ENCODE assay signal across 13 cellular contexts in genomic region chr11:69721745-69722144, GRCh38. TPM values are rescaled to one million over a fixed set of nuclear protein-coding genes. Genes with fewer than 3 reads are reported as not detected.
DNase-seq lines count a peak whose midpoint lies in the region; ATAC-seq and TF ChIP-seq lines count a peak whose summit lies in the region.
"Had no signal": no experiment of that assay in that cellular context is flagged by ENCODE, and none has a peak within 500 bp of the region (broad histone marks: within the 10 kb centered on the region; RNA-seq: fewer than 3 reads in every experiment).

No MANE protein-coding gene starts in this region.

- no peaks in the 10 kb centered on the region; the same call in 1 of the 2 replicates for H3K27me3 ChIP-seq in BE2C
- no peaks in the 10 kb centered on the region for H3K27me3 ChIP-seq in GM23338 (ENCODE audit: insufficient read depth)
- peaks cover 45% of the 10 kb centered on the region for H3K27me3 ChIP-seq in kidney epithelial cell (ENCODE audit: control insufficient read depth, insufficient read depth, low read length)
- H3K27me3 ChIP-seq in ascending aorta: no peaks in the 10 kb centered on the region
- H3K27me3 ChIP-seq in spleen (replicated peaks in 1 of 7): peaks cover 0 to 99% (median 38%) of the 10 kb centered on the region in 7 donors

- DNase-seq in BE2C (no peak), GM23338 (ENCODE audit: low spot score) (peak; percentile 59), SHP77 treated with DMSO at 0.1 percent for 48 hours (lab: John Stamatoyannopoulos, UW) (peak; percentile 4), kidney epithelial cell (ENCODE audit: low read depth) (no peak), ascending aorta (ENCODE audit: low spot score in 2 of 2) (no peak), NCI-H146 (lab: John Stamatoyannopoulos, UW) (no peak), spleen (no peak)
- DNase-seq: DND-41; foreskin melanocyte; NCI-H2081 treated with DMSO at 0.1 percent for 48 hours; stimulated activated naive CD8-positive, alpha-beta T cell treated with anti-CD3 and anti-CD28 coated beads, Interleukin-15, Interleukin-2, amounts not matched to agents 100 U/mL and 50 U/mL, for 24 hours had no signal

- H3K27ac Mint-ChIP-seq in GM23338: no peak overlapping the region

- H3K36me3 Mint-ChIP-seq in GM23338 (ENCODE audit: low read depth): no peaks in the 10 kb centered on the region

- WGBS in spleen, 5 donors: 31 to 43% (median 38%) methylated on average over 9 of the region's 9 CpGs

- no peak overlapping the region for H3K4me2 ChIP-seq in GM23338

- ATAC-seq in GM23338: peak; percentile 57
- ATAC-seq in HG03442 (IDR thresholded peaks at IDR 0.05; ENCODE audit: unreplicated experiment): no peak
- ATAC-seq: stimulated activated naive CD8-positive, alpha-beta T cell treated with anti-CD3 and anti-CD28 coated beads, Interleukin-15, Interleukin-2, amounts not matched to agents 100 U/mL and 50 U/mL, for 24 hours had no signal

- H3K27me3 Mint-ChIP-seq in GM23338 (ENCODE audit: insufficient read depth, low read depth, poor library complexity): peaks cover 15% of the 10 kb centered on the region

- intact Hi-C loops in ascending aorta (cut with DNase I): no loop called here
- intact Hi-C loops in spleen (cut with DNase I; ENCODE audit: low total_unique reads): no loop called here

- H3K9me3 Mint-ChIP-seq in GM23338: no peaks in the 10 kb centered on the region

- H3K9me3 ChIP-seq in BE2C: no peaks in the 10 kb centered on the region
- no peaks in the 10 kb centered on the region for H3K9me3 ChIP-seq in ascending aorta
- H3K9me3 ChIP-seq in spleen: no peaks in the 10 kb centered on the region

- no peaks in the 10 kb centered on the region for H3K36me3 ChIP-seq in BE2C
- H3K36me3 ChIP-seq in GM23338 (ENCODE audit: insufficient read depth): no peaks in the 10 kb centered on the region
- H3K36me3 ChIP-seq in kidney epithelial cell (ENCODE audit: control insufficient read depth, insufficient read depth, low read length): no peaks in the 10 kb centered on the region
- no peaks in the 10 kb centered on the region for H3K36me3 ChIP-seq in ascending aorta
- H3K36me3 ChIP-seq in spleen: no peaks in the 10 kb centered on the region

- H3K4me1 Mint-ChIP-seq in GM23338: peaks cover 13% of the 10 kb centered on the region

- H3K4me3 ChIP-seq in BE2C (ENCODE audit: low read depth, low read length) (no peak overlapping the region), GM23338 (no peak overlapping the region), kidney epithelial cell (ENCODE audit: low read depth, low read length) (no peak overlapping the region), ascending aorta (no peak overlapping the region), spleen (no peak overlapping the region)

- no peaks in the 10 kb centered on the region for H3K4me1 ChIP-seq in BE2C
- peaks cover 4% of the 10 kb centered on the region; the same call in 1 of the 2 replicates for H3K4me1 ChIP-seq in GM23338 (ENCODE audit: insufficient read depth)
- no peaks in the 10 kb centered on the region for H3K4me1 ChIP-seq in ascending aorta
- peaks cover 0 to 7% (median 0%) of the 10 kb centered on the region in 6 donors for H3K4me1 ChIP-seq in spleen

- no peaks in the 10 kb centered on the region for H3F3A ChIP-seq in GM23338 (replicated peaks; ENCODE audit: low read depth)

- H3K4me3 Mint-ChIP-seq in GM23338: no peak overlapping the region

- H3K79me2 ChIP-seq in GM23338 (replicated peaks; ENCODE audit: insufficient read depth): no peaks in the 10 kb centered on the region

- no peaks in the 10 kb centered on the region for H4K20me1 ChIP-seq in GM23338 (replicated peaks; ENCODE audit: insufficient read depth)

- TF ChIP-seq POLR2A in spleen (IDR thresholded peaks at IDR 0.05): no peak

- no peak overlapping the region for H2AFZ ChIP-seq in GM23338

- no peaks in the 10 kb centered on the region for H3K9me2 ChIP-seq in GM23338 (ENCODE audit: insufficient read depth)

- TF ChIP-seq CTCF in BE2C (IDR thresholded peaks at IDR 0.05; ENCODE audit: low read depth, low read length): peak; percentile 51
- peak; percentile 63 to 74 for TF ChIP-seq CTCF in GM23338 (conservative IDR thresholded peaks at IDR 0.05; ENCODE audit: low read depth in 2 of 2)
- peak; percentile 53 for TF ChIP-seq CTCF in kidney epithelial cell (IDR thresholded peaks at IDR 0.05; ENCODE audit: insufficient read depth, low read length, poor library complexity, severe bottlenecking)
- TF ChIP-seq CTCF in ascending aorta (IDR thresholded peaks at IDR 0.05): no peak
- TF ChIP-seq CTCF in spleen (IDR thresholded peaks at IDR 0.05 in 8 of 11, conservative IDR thresholded peaks at IDR 0.05 in 3 of 11): no peak

- H3K27ac ChIP-seq in GM23338 (ENCODE audit: low read depth) (no peak overlapping the region), ascending aorta (no peak overlapping the region), spleen (no peak overlapping the region)

TF ChIP-seq in GM23338, 12 proteins besides CTCF, POLR2A, EP300 and RAD21:
- no peak for TF ChIP-seq CREB1 (CRISPR knock-in tag; IDR thresholded peaks at IDR 0.05; ENCODE audit: low read depth)
TF ChIP-seq in GM23338: peak in this region for 0.

RNA-seq across cellular contexts. Expression of gene FGF19, which starts 17.9 kb away (rescaled TPM):
- polyA plus RNA-seq in BE2C (2012; ENCODE audit: insufficient read depth, insufficient read length, low read depth): 0.48 TPM
- 27.4 and 36.1 TPM in 2 replicates for total RNA-seq in GM23338 (2014; rRNA removed; shearing (Covaris generic))
- 21.7 and 22.3 TPM in 2 replicates for polyA plus RNA-seq in GM23338 (2016; fragmentation: Nextera tagmentation; extraction: Ambion mirVana)
- total RNA-seq in kidney epithelial cell: not detected in 2 replicates
- not detected for total RNA-seq in ascending aorta
- total RNA-seq in spleen: not detected
- not detected for polyA plus RNA-seq in spleen
- total RNA-seq: astrocyte had no signal

RNA-seq across cellular contexts. Expression of gene LTO1, which starts 46.6 kb away (rescaled TPM):
- 186 TPM for polyA plus RNA-seq in BE2C (2012; ENCODE audit: insufficient read depth, insufficient read length, low read depth)
- 12.9 and 20.1 TPM in 2 replicates for total RNA-seq in GM23338 (2014; rRNA removed; shearing (Covaris generic))
- polyA plus RNA-seq in GM23338 (2016; fragmentation: Nextera tagmentation; extraction: Ambion mirVana) (23.2 and 23.3 TPM in 2 replicates), spleen (10 to 100 TPM; 17.5 to 32.3 (median 30.8) TPM)
- total RNA-seq in kidney epithelial cell (12.6 and 18.6 TPM in 2 replicates), ascending aorta (10.2 TPM), spleen (10 to 100 TPM; 21.0 to 41.4 (median 31.3) TPM)

RNA-seq across cellular contexts. Expression of gene FGF4, which starts 53.4 kb away (rescaled TPM):
- polyA plus RNA-seq in BE2C (2012; ENCODE audit: insufficient read depth, insufficient read length, low read depth): not detected
- total RNA-seq in GM23338 (2014; rRNA removed; shearing (Covaris generic)): 9.2 and 13.1 TPM in 2 replicates
- polyA plus RNA-seq in GM23338 (2016; fragmentation: Nextera tagmentation; extraction: Ambion mirVana) (4.1 and 4.8 TPM in 2 replicates), spleen (not detected)
- total RNA-seq in kidney epithelial cell (not detected in 2 replicates), ascending aorta (not detected), spleen (not detected)
- total RNA-seq: astrocyte had no signal

Comparison
In these comparisons a context has a peak if more than half of its experiments do, and no peak if none do; other contexts are left out.
1. DNase-seq: peak in GM23338 (single experiment) and SHP77 treated with DMSO at 0.1 percent for 48 hours (single experiment); none in BE2C (single experiment), kidney epithelial cell (single experiment), ascending aorta (0 of 2), NCI-H146 (single experiment) and spleen (single experiment).
2. CTCF ChIP-seq: peak in BE2C (single experiment), GM23338 (2 of 2) and kidney epithelial cell (single experiment); none in ascending aorta (0 of 3) and spleen (0 of 11).
3. RNA of gene FGF19, which starts 17.9 kb away (total RNA-seq): 27.4 to 36.1 TPM in GM23338; not detected in kidney epithelial cell, not detected in ascending aorta (single experiment) and not detected in spleen; every median in the first group is over 10 times any median in the second.
4. RNA of gene FGF4, which starts 53.4 kb away (total RNA-seq): 9.2 to 13.1 TPM in GM23338; not detected in kidney epithelial cell, not detected in ascending aorta (single experiment) and not detected in spleen; every median in the first group is over 10 times any median in the second.